Comparison of ENCODE assay signal across 8 cellular contexts in the genomic region with DNA sequence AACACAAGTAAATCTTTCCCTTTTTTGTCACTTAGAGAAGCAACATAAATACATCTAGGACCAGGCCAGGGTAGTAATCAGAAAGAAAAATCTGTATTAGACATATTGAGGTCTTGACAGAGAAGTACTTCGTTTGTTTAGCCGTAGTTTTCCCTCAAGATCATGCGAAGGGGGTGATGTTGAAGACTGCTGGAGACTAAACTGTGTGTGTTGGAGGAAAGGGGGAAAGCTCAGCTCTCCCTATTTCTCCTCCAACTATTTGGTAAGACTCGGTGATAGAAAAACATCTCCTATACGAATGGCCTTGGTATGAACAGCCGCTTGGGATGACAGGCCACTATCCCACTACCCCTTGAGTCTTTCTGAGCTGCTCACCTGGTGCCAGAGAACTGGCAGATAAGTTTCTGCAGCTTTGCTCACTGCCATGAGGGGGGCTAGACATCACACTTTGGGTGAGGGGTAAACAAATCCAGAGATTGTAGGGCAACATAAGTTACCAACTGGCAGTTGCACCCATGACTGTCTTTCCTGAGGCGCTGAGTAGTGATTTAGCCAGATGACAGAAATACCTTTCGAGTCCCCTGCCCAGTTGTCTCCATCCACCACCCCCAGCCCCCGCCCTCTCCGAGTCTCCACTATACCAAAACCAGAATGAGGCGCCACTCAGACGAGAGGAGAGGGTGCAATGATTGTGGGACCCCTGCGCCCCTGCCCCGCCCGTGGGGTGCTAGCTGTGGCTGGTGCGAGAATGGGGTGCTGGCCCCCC. TPM values are rescaled to one million over a fixed set of nuclear protein-coding genes. Genes with fewer than 3 reads are reported as not detected.
A peak's percentile ranks its signal among the peaks of the same experiment; 100 is the strongest.
DNase-seq lines count a peak whose midpoint lies in the region; ATAC-seq and TF ChIP-seq lines count a peak whose summit lies in the region.

No MANE protein-coding gene starts in this region.

- TF ChIP-seq CTCF in AG09309 (IDR thresholded peaks at IDR 0.05; ENCODE audit: control insufficient read depth, insufficient read depth, low read depth, low read length, missing control alignments) (no peak), breast epithelium (IDR thresholded peaks at IDR 0.05) (no peak)

- H3K27me3 ChIP-seq in HUES48 (ENCODE audit: control insufficient read depth, insufficient read depth, low read length), result no peaks in the 10 kb centered on the region
- H3K27me3 ChIP-seq in breast epithelium, result no peaks in the 10 kb centered on the region
- H3K27me3 ChIP-seq in mucosa of stomach (ENCODE audit: control insufficient read depth, insufficient read depth, low read length), result no peaks in the 10 kb centered on the region

- no peak for DNase-seq in AG09309 (ENCODE audit: low read depth)
- DNase-seq in breast epithelium (ENCODE audit: low spot score in 2 of 2), result no peak
- no peak for DNase-seq in NCI-H526 treated with DMSO at 0.1 percent for 48 hours (lab: John Stamatoyannopoulos, UW)

- peak overlapping the region; percentile 91 for H3K27ac ChIP-seq in HUES48 (ENCODE audit: low read depth, low read length)
- peak overlapping the region; percentile 85 to 86 for H3K27ac ChIP-seq in breast epithelium

- TF ChIP-seq POLR2A in breast epithelium (IDR thresholded peaks at IDR 0.05), result no peak

- H3K9me3 ChIP-seq in HUES48 (ENCODE audit: control insufficient read depth, insufficient read depth, low read length) (no peaks in the 10 kb centered on the region), breast epithelium (no peaks in the 10 kb centered on the region), mucosa of stomach (ENCODE audit: control insufficient read depth, low read length) (no peaks in the 10 kb centered on the region)

- H3K4me1 ChIP-seq in HUES48 (ENCODE audit: control insufficient read depth, insufficient read depth, low read length), result peaks cover 8% of the 10 kb centered on the region
- no peaks in the 10 kb centered on the region for H3K4me1 ChIP-seq in breast epithelium
- H3K4me1 ChIP-seq in mucosa of stomach (ENCODE audit: control insufficient read depth, insufficient read depth, low read length), result peaks cover 14% of the 10 kb centered on the region

- H3K9ac ChIP-seq in HUES48 (ENCODE audit: low read depth, low read length) (peak overlapping the region; percentile 71; the same call in 1 of the 2 replicates), mucosa of stomach (ENCODE audit: low read length) (peak overlapping the region; percentile 63)

- H3K4me3 ChIP-seq in AG09309 (ENCODE audit: control insufficient read depth, low read depth, low read length) (peak overlapping the region; percentile 79), HUES48 (ENCODE audit: low read depth, low read length) (peak overlapping the region; percentile 90), breast epithelium (peak overlapping the region; percentile 68 to 79 (median 74)), mucosa of stomach (ENCODE audit: low read length) (peak overlapping the region; percentile 79)

- H3K36me3 ChIP-seq in HUES48 (ENCODE audit: control insufficient read depth, insufficient read depth, low read length) (peaks cover 9% of the 10 kb centered on the region), breast epithelium (no peaks in the 10 kb centered on the region), mucosa of stomach (ENCODE audit: control insufficient read depth, insufficient read depth, low read length) (no peaks in the 10 kb centered on the region)

- no peak for ATAC-seq in GM18907 (IDR thresholded peaks at IDR 0.05; ENCODE audit: unreplicated experiment)
- ATAC-seq in GM21737 (IDR thresholded peaks at IDR 0.05; ENCODE audit: unreplicated experiment), result no peak
- no peak for ATAC-seq in HG02938 (IDR thresholded peaks at IDR 0.05; ENCODE audit: unreplicated experiment)

- intact Hi-C loops in breast epithelium (cut with DNase I; ENCODE audit: low total_unique reads), result no loop called here

RNA-seq across cellular contexts. Expression of a gene that starts 0.7 kb away (rescaled TPM):
- total RNA-seq in breast epithelium, result 10 to 100 TPM in 2 of 3 donors, 1 to 10 TPM in 1; 8.2 to 12.5 (median 11.1) TPM

RNA-seq across cellular contexts. Expression of a gene that starts 17.9 kb away (rescaled TPM):
- total RNA-seq in breast epithelium, result 10 to 100 TPM; 16.5 to 24.6 (median 22.9) TPM

RNA-seq across cellular contexts. Expression of a gene that starts 23.3 kb away (rescaled TPM):
- total RNA-seq in breast epithelium, result 10 to 100 TPM; 58.5 to 72.1 (median 62.4) TPM

RNA-seq across cellular contexts. Expression of a gene that starts 24.1 kb away (rescaled TPM):
- 10 to 100 TPM; 21.6 to 66.7 (median 53.9) TPM for total RNA-seq in breast epithelium

RNA-seq across cellular contexts. Expression of a gene that starts 25.0 kb away (rescaled TPM):
- 1 to 10 TPM in 2 of 3 donors, under 1 TPM in 1; 0.64 to 4.3 (median 2.6) TPM for total RNA-seq in breast epithelium
